ENCODE assay signal across 8 cellular contexts in the genomic region with DNA sequence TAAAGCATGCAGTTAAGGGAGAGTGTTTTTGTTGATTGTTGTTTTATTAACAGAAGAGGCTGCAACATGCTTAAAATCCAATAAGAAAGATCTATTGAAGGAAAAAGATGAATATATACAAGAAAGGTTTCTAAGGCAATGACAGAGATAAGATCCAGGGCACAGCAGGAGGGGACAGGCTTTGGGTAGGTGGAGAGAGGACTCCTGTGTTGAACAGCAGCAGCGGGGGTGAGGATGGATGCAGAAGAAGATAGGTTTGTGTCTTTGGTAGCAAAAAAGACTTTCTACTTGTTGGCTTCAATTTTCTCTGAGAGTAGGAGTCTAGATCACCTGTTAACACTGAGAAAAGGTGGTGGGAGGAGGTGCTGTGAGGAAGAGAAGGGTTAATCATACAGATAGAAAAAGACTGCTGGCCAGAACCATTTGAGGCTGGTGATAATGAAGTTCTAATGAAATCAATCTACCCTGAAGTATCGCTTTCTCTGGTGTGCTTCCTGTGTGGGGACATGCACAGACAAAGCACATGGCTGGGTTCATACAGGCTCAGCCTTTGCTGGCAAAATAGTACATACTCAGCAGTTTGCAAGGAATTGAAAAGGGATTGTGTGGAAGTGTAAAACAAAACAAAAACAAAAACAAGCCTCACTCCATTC. TPM values are rescaled to one million over a fixed set of nuclear protein-coding genes. Genes with fewer than 3 reads are reported as not detected.
A peak's percentile ranks its signal among the peaks of the same experiment; 100 is the strongest.
DNase-seq lines count a peak whose midpoint lies in the region; ATAC-seq, FAIRE-seq and TF ChIP-seq lines count a peak whose summit lies in the region.

No MANE protein-coding gene starts in this region.

- H3K9me3 ChIP-seq in BE2C: no peaks in the 10 kb centered on the region

- peak; percentile 35 for DNase-seq in GM06990 (ENCODE audit: extremely low read depth, insufficient read length)
- DNase-seq in bronchial epithelial cell (ENCODE audit: low read depth): peak; percentile 91
- no peak for DNase-seq in BE2C
- no peak for DNase-seq in NCI-H748 treated with DMSO at 0.1 percent for 48 hours (lab: John Stamatoyannopoulos, UW)
- no peak for DNase-seq in dermis blood vessel endothelial cell

- H3K27me3 ChIP-seq in GM06990 (replicated peaks; ENCODE audit: control insufficient read depth, insufficient read depth, low read length): no peaks in the 10 kb centered on the region
- H3K27me3 ChIP-seq in bronchial epithelial cell (ENCODE audit: control insufficient read depth, insufficient read depth, low read length): no peaks in the 10 kb centered on the region
- H3K27me3 ChIP-seq in BE2C: no peaks in the 10 kb centered on the region

- peaks cover 1% of the 10 kb centered on the region; the same call in 1 of the 2 replicates for H3K36me3 ChIP-seq in GM06990 (ENCODE audit: control insufficient read depth, insufficient read depth, low read length)
- H3K36me3 ChIP-seq in bronchial epithelial cell (ENCODE audit: control insufficient read depth, insufficient read depth, low read length): no peaks in the 10 kb centered on the region
- H3K36me3 ChIP-seq in BE2C: no peaks in the 10 kb centered on the region

- no peak for FAIRE-seq in bronchial epithelial cell (lab: Jason Lieb, UNC)

- TF ChIP-seq CTCF in GM06990 (IDR thresholded peaks at IDR 0.05; ENCODE audit: insufficient read depth, low read length, poor library complexity, severe bottlenecking): no peak
- TF ChIP-seq CTCF in bronchial epithelial cell (IDR thresholded peaks at IDR 0.05; ENCODE audit: insufficient read depth, low read length, severe bottlenecking): no peak
- TF ChIP-seq CTCF in BE2C (IDR thresholded peaks at IDR 0.05; ENCODE audit: low read depth, low read length): no peak

- peaks cover 3% of the 10 kb centered on the region; the same call in 1 of the 2 replicates for H3K4me1 ChIP-seq in BE2C

- H3K4me3 ChIP-seq in GM06990 (replicated peaks; ENCODE audit: low read depth, low read length) (no peak overlapping the region), bronchial epithelial cell (ENCODE audit: low read depth, low read length) (no peak overlapping the region), BE2C (ENCODE audit: low read depth, low read length) (no peak overlapping the region)

- peak; percentile 88 for ATAC-seq in GM19452 (IDR thresholded peaks at IDR 0.05; ENCODE audit: unreplicated experiment)
- peak; percentile 85 for ATAC-seq in HG03097 (IDR thresholded peaks at IDR 0.05; ENCODE audit: low FRiP score, unreplicated experiment)
- ATAC-seq in activated CD4-positive, CD25-positive, alpha-beta regulatory T cell treated with anti-CD3 and anti-CD28 coated beads, Interleukin-2, amount 50 U/mL, for 24 hours: no peak

RNA-seq across cellular contexts. Expression of a gene that starts 17.2 kb away (rescaled TPM):
- total RNA-seq in bronchial epithelial cell (450 and 628 TPM in 2 replicates), dermis blood vessel endothelial cell (199 and 265 TPM in 2 replicates)
- 91.0 TPM for polyA plus RNA-seq in BE2C (2012; ENCODE audit: insufficient read depth, insufficient read length, low read depth)

Comparison
In these comparisons a context has a peak if more than half of its experiments do, and no peak if none do; other contexts are left out.
1. DNase-seq: peak in GM06990 (single experiment) and bronchial epithelial cell (single experiment); none in BE2C (single experiment), NCI-H748 treated with DMSO at 0.1 percent for 48 hours (single experiment) and dermis blood vessel endothelial cell (single experiment).
2. ATAC-seq: peak in GM19452 (single experiment) and HG03097 (single experiment); none in activated CD4-positive, CD25-positive, alpha-beta regulatory T cell treated with anti-CD3 and anti-CD28 coated beads, Interleukin-2, amount 50 U/mL, for 24 hours (0 of 2).